ENCODE assay signal across 16 cellular contexts in genomic region chr3:12170207-12170606, GRCh38. TPM values are rescaled to one million over a fixed set of nuclear protein-coding genes. Genes with fewer than 3 reads are reported as not detected.
A peak's percentile ranks its signal among the peaks of the same experiment; 100 is the strongest.
DNase-seq lines count a peak whose midpoint lies in the region; ATAC-seq and TF ChIP-seq lines count a peak whose summit lies in the region.
"Had no signal": no experiment of that assay in that cellular context is flagged by ENCODE, and none has a peak within 500 bp of the region (broad histone marks: within the 10 kb centered on the region; RNA-seq: fewer than 3 reads in every experiment).

No MANE protein-coding gene starts in this region.

- no peak overlapping the region for H3K4me3 ChIP-seq in epithelial cell of esophagus (ENCODE audit: low read length)

- intact Hi-C loops in CD14-positive monocyte (cut with micrococcal nuclease), result no loop called here

- peak overlapping the region in 1 of 2 donors; percentile 32 for H3K4me3 Mint-ChIP-seq in CD14-positive monocyte
- H3K4me3 Mint-ChIP-seq: activated T-cell treated with anti-CD3 and anti-CD28 coated beads, Interleukin-2, amount 50 U/mL, for 72 hours; endodermal cell; T-cell had no signal

- peaks cover 4 to 6% of the 10 kb centered on the region in 2 donors for H3K36me3 Mint-ChIP-seq in CD14-positive monocyte
- H3K36me3 Mint-ChIP-seq: T-cell had no signal

- H3K4me1 Mint-ChIP-seq in CD14-positive monocyte, result peaks cover 20% of the 10 kb centered on the region
- H3K4me1 Mint-ChIP-seq: T-cell had no signal

- TF ChIP-seq CTCF in CD14-positive monocyte (IDR thresholded peaks at IDR 0.05) (no peak), epithelial cell of esophagus (IDR thresholded peaks at IDR 0.05; ENCODE audit: insufficient read depth, low read depth, low read length, missing control alignments) (no peak), omental fat pad (IDR thresholded peaks at IDR 0.05) (no peak)

- H3K27ac Mint-ChIP-seq in CD14-positive monocyte, result peak overlapping the region; percentile 80 to 96 (median 90)
- H3K27ac Mint-ChIP-seq: activated T-cell treated with anti-CD3 and anti-CD28 coated beads, Interleukin-2, amount 50 U/mL, for 72 hours; endodermal cell; T-cell had no signal

- H3K27me3 Mint-ChIP-seq in CD14-positive monocyte (ENCODE audit: low read depth in 3 of 3), result peaks cover 0 to 3% (median under 1%) of the 10 kb centered on the region in 3 donors

- DNase-seq in CD14-positive monocyte (ENCODE audit: low spot score) (peak; percentile 67), NOMO-1 (lab: John Stamatoyannopoulos, UW; ENCODE audit: unreplicated experiment in 2 of 2) (peak; percentile 62 to 77), epithelial cell of esophagus (ENCODE audit: low read depth) (peak; percentile 18), omental fat pad (ENCODE audit: low spot score) (no peak), GDM1 (lab: John Stamatoyannopoulos, UW) (no peak), NCI-H524 (lab: John Stamatoyannopoulos, UW) (no peak), anterior cingulate cortex (lab: John Stamatoyannopoulos, UW) (no peak)
- DNase-seq in activated CD8-positive, alpha-beta memory T cell treated with anti-CD3 and anti-CD28 coated beads, Interleukin-2, amount 50 U/mL, for 48 hours, result no peak
- DNase-seq: activated CD4-positive, alpha-beta T cell treated with anti-CD3 and anti-CD28 coated beads for 4 hours; activated T-cell treated with anti-CD3 and anti-CD28 coated beads, Interleukin-2, amount 50 U/mL, for 72 hours; aorta; endodermal cell; mammary epithelial cell; NCI-H2107; stimulated activated CD8-positive, alpha-beta memory T cell treated with anti-CD3 and anti-CD28 coated beads, Interleukin-4, amount 100 ng/mL, for 48 hours; T-cell had no signal

- H3K9me3 Mint-ChIP-seq in CD14-positive monocyte, result peaks cover 9 to 18% (median 14%) of the 10 kb centered on the region in 7 donors

- peak; percentile 47 for ATAC-seq in omental fat pad (ENCODE audit: low FRiP score)
- ATAC-seq: activated T-cell treated with anti-CD3 and anti-CD28 coated beads, Interleukin-2, amount 50 U/mL, for 72 hours; T-cell had no signal

RNA-seq across cellular contexts. Expression of gene TIMP4, which starts 11.5 kb away (rescaled TPM):
- polyA plus RNA-seq in CD14-positive monocyte, result not detected
- 100 to 1,000 TPM; 145 to 295 (median 192) TPM for total RNA-seq in omental fat pad
- total RNA-seq: mammary epithelial cell, T-cell had no signal
- polyA plus RNA-seq: mammary epithelial cell had no signal

Comparison
In these comparisons a context has a peak if more than half of its experiments do, and no peak if none do; other contexts are left out.
1. DNase-seq: peak in CD14-positive monocyte (single experiment), NOMO-1 (2 of 2) and epithelial cell of esophagus (single experiment); none in omental fat pad (single experiment), GDM1 (single experiment), NCI-H524 (0 of 2), activated CD8-positive, alpha-beta memory T cell treated with anti-CD3 and anti-CD28 coated beads, Interleukin-2, amount 50 U/mL, for 48 hours (single experiment) and anterior cingulate cortex (0 of 58).